9 cellular contexts compared by ENCODE assay signal in genomic region chr6:85405175-85405852, GRCh38. TPM values are rescaled to one million over a fixed set of nuclear protein-coding genes. Genes with fewer than 3 reads are reported as not detected.
A peak's percentile ranks its signal among the peaks of the same experiment; 100 is the strongest.
DNase-seq lines count a peak whose midpoint lies in the region; ATAC-seq and TF ChIP-seq lines count a peak whose summit lies in the region.
"Had no signal": no experiment of that assay in that cellular context is flagged by ENCODE, and none has a peak within 500 bp of the region (broad histone marks: within the 10 kb centered on the region; RNA-seq: fewer than 3 reads in every experiment).

No MANE protein-coding gene starts in this region.

- CTCF ChIA-PET in activated naive CD4-positive, alpha-beta T cell treated with anti-CD3 and anti-CD28 coated beads, Interleukin-2, amount 10 ng/mL, durations not matched to agents 7 days and 5 days (lab: Charles Lee) = interaction anchor here (1.0 to 1.2 kb wide), 2 partner anchors 9 to 77 kb away, joined by 3 to 4 read pairs; no protein-coding TSS in a partner anchor

- H3K27ac Mint-ChIP-seq in activated naive CD4-positive, alpha-beta T cell treated with anti-CD3 and anti-CD28 coated beads, Interleukin-2, amount 10 ng/mL, durations not matched to agents 7 days and 5 days = peak overlapping the region; percentile 50
- H3K27ac Mint-ChIP-seq in activated naive CD4-positive, alpha-beta T cell treated with anti-CD3 and anti-CD28 coated beads, Interleukin-2, amount 50 U/mL, for 72 hours = no peak overlapping the region

- H3K36me3 ChIP-seq in upper lobe of right lung (no peaks in the 10 kb centered on the region), adrenal gland (replicated peaks in 1 of 2) (no peaks in the 10 kb centered on the region)
- H3K36me3 ChIP-seq: BLaER1 had no signal

- H3K27me3 Mint-ChIP-seq in activated naive CD4-positive, alpha-beta T cell treated with anti-CD3 and anti-CD28 coated beads, Interleukin-2, amount 10 ng/mL, durations not matched to agents 7 days and 5 days = peaks cover 13% of the 10 kb centered on the region

- no peak for TF ChIP-seq CTCF in upper lobe of right lung (IDR thresholded peaks at IDR 0.05)
- TF ChIP-seq CTCF in adrenal gland (IDR thresholded peaks at IDR 0.05) = no peak

- H3K36me3 Mint-ChIP-seq in activated naive CD4-positive, alpha-beta T cell treated with anti-CD3 and anti-CD28 coated beads, Interleukin-2, amount 10 ng/mL, durations not matched to agents 7 days and 5 days = no peaks in the 10 kb centered on the region
- no peaks in the 10 kb centered on the region for H3K36me3 Mint-ChIP-seq in activated naive CD4-positive, alpha-beta T cell treated with anti-CD3 and anti-CD28 coated beads, Interleukin-2, amount 50 U/mL, for 72 hours

- no peaks in the 10 kb centered on the region for H3K9me3 Mint-ChIP-seq in activated naive CD4-positive, alpha-beta T cell treated with anti-CD3 and anti-CD28 coated beads, Interleukin-2, amount 10 ng/mL, durations not matched to agents 7 days and 5 days
- no peaks in the 10 kb centered on the region for H3K9me3 Mint-ChIP-seq in activated naive CD4-positive, alpha-beta T cell treated with anti-CD3 and anti-CD28 coated beads, Interleukin-2, amount 50 U/mL, for 72 hours

- ATAC-seq in activated naive CD4-positive, alpha-beta T cell treated with anti-CD3 and anti-CD28 coated beads, Interleukin-2, amount 50 U/mL, for 72 hours = no peak
- ATAC-seq in upper lobe of right lung = peak; percentile 58

- H3K4me1 ChIP-seq in upper lobe of right lung (peaks cover 16% of the 10 kb centered on the region), adrenal gland (replicated peaks in 1 of 2) (no peaks in the 10 kb centered on the region)

- H3K9me3 ChIP-seq in upper lobe of right lung (no peaks in the 10 kb centered on the region), adrenal gland (replicated peaks in 1 of 3) (no peaks in the 10 kb centered on the region)
- H3K9me3 ChIP-seq: BLaER1 had no signal

- WGBS in adrenal gland, 4 donors = 45 to 61% (median 55%) methylated on average over 3 of the region's 3 CpGs

- H3K27me3 ChIP-seq in upper lobe of right lung (no peaks in the 10 kb centered on the region), adrenal gland (no peaks in the 10 kb centered on the region)
- H3K27me3 ChIP-seq: BLaER1 had no signal

- peaks cover 29% of the 10 kb centered on the region for H3K4me1 Mint-ChIP-seq in activated naive CD4-positive, alpha-beta T cell treated with anti-CD3 and anti-CD28 coated beads, Interleukin-2, amount 10 ng/mL, durations not matched to agents 7 days and 5 days

- H3K4me3 Mint-ChIP-seq in activated naive CD4-positive, alpha-beta T cell treated with anti-CD3 and anti-CD28 coated beads, Interleukin-2, amount 10 ng/mL, durations not matched to agents 7 days and 5 days = no peak overlapping the region

- intact Hi-C loops in upper lobe of right lung (cut with DNase I) = no loop called here
- intact Hi-C loops in adrenal gland (cut with DNase I) = no loop called here

- H3K27ac ChIP-seq in upper lobe of right lung = no peak overlapping the region
- no peak overlapping the region for H3K27ac ChIP-seq in adrenal gland
- H3K27ac ChIP-seq: BLaER1 had no signal

- no peak for TF ChIP-seq POLR2A in adrenal gland (IDR thresholded peaks at IDR 0.05)

- H3K4me3 ChIP-seq in upper lobe of right lung (no peak overlapping the region), adrenal gland (no peak overlapping the region)
- H3K4me3 ChIP-seq: BLaER1 had no signal

- DNase-seq in activated naive CD4-positive, alpha-beta T cell treated with anti-CD3 and anti-CD28 coated beads, Interleukin-2, amount 10 ng/mL, durations not matched to agents 7 days and 5 days = no peak
- no peak for DNase-seq in activated naive CD4-positive, alpha-beta T cell treated with anti-CD3 and anti-CD28 coated beads, Interleukin-2, amount 50 U/mL, for 72 hours (ENCODE audit: low spot score in 2 of 2)
- peak; percentile 92 for DNase-seq in HT-29 (ENCODE audit: low spot score)
- DNase-seq in fibroblast of gingiva (ENCODE audit: low read depth) = peak; percentile 61
- no peak for DNase-seq in upper lobe of right lung
- no peak for DNase-seq in MV-4-11 (lab: John Stamatoyannopoulos, UW)
- DNase-seq in SHP77 treated with DMSO at 0.1 percent for 48 hours (lab: John Stamatoyannopoulos, UW) = no peak
- DNase-seq in adrenal gland = no peak

RNA-seq across cellular contexts. Expression of gene NT5E, which starts 44.6 kb away (rescaled TPM):
- under 1 TPM; 0.93 to 0.97 TPM for total RNA-seq in activated naive CD4-positive, alpha-beta T cell treated with anti-CD3 and anti-CD28 coated beads, Interleukin-2, amount 50 U/mL, for 72 hours
- 57.4 and 74.7 TPM in 2 replicates for total RNA-seq in HT-29 (2014; rRNA removed; shearing (Covaris generic))
- total RNA-seq in upper lobe of right lung = 15.3 TPM
- total RNA-seq in adrenal gland = 10 to 100 TPM in 5 of 8 donors, 1 to 10 TPM in 3; 3.6 to 13.2 (median 10.9) TPM
- 10 to 100 TPM in 1 of 3 donors, 1 to 10 TPM in 2; 2.9 to 14.2 (median 3.2) TPM for polyA plus RNA-seq in adrenal gland

Comparison
In these comparisons a context has a peak if more than half of its experiments do, and no peak if none do; other contexts are left out.
1. DNase-seq: peak in HT-29 (single experiment) and fibroblast of gingiva (single experiment); none in activated naive CD4-positive, alpha-beta T cell treated with anti-CD3 and anti-CD28 coated beads, Interleukin-2, amount 10 ng/mL, durations not matched to agents 7 days and 5 days (single experiment), activated naive CD4-positive, alpha-beta T cell treated with anti-CD3 and anti-CD28 coated beads, Interleukin-2, amount 50 U/mL, for 72 hours (0 of 2), upper lobe of right lung (single experiment), MV-4-11 (single experiment), SHP77 treated with DMSO at 0.1 percent for 48 hours (single experiment) and adrenal gland (0 of 7).